ENCODE assay signal across 9 cellular contexts in the genomic region with DNA sequence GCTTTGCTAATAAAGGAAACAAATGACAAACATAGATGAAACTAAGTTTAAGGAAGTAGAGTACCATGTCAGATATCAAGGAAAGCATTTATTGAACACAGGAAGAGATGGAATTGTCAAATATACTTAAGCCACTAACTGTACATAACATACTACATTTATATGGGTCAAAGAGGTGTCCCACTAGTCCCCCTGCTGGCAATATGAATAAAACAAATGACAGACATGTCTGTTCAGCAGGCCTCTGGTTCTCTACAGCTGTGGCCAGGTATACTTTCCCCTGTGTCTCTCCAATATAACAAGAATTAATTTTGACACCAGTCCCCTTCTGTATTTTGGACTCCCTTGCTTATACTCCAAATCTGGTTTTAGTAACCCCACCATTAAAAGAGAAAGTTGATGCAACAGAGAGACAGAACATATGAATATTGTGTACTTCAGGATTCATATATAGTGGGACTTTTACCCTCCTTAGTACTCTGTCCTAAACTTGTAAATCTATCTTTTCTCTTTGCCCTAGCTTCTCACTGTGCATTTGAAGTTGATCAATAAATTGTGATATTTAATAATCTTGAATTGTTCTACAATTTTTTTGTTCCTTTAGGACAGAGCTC. TPM values are rescaled to one million over a fixed set of nuclear protein-coding genes. Genes with fewer than 3 reads are reported as not detected.
DNase-seq lines count a peak whose midpoint lies in the region; ATAC-seq, FAIRE-seq and TF ChIP-seq lines count a peak whose summit lies in the region.
"Had no signal": no experiment of that assay in that cellular context is flagged by ENCODE, and none has a peak within 500 bp of the region (broad histone marks: within the 10 kb centered on the region; RNA-seq: fewer than 3 reads in every experiment).

No MANE protein-coding gene starts in this region.

- ATAC-seq in HG02885 (IDR thresholded peaks at IDR 0.05; ENCODE audit: poor library complexity, unreplicated experiment) (peak; percentile 87), HG03196 (IDR thresholded peaks at IDR 0.05; ENCODE audit: unreplicated experiment) (no peak)

- H3K36me3 Mint-ChIP-seq in glutamatergic neuron (ENCODE audit: unreplicated experiment): no peaks in the 10 kb centered on the region

- no peak for DNase-seq in RCC 7860 (ENCODE audit: low spot score)
- DNase-seq in glutamatergic neuron: no peak
- DNase-seq in occipital lobe (lab: John Stamatoyannopoulos, UW): no peak
- no peak for DNase-seq in GM19240 (ENCODE audit: insufficient read length, low spot score)
- no peak for DNase-seq in COLO668 (lab: John Stamatoyannopoulos, UW; ENCODE audit: unreplicated experiment)
- DNase-seq: activated B cell treated with CpG ODN at 0.5 μM for 24 hours had no signal

- TF ChIP-seq CTCF in GM12872 (IDR thresholded peaks at IDR 0.05; ENCODE audit: insufficient read depth, low read depth, low read length): peak; percentile 44
- TF ChIP-seq CTCF in glutamatergic neuron (IDR thresholded peaks at IDR 0.05; ENCODE audit: partially characterized antibody, unreplicated experiment): peak; percentile 70

- no peak overlapping the region for H3K27ac Mint-ChIP-seq in glutamatergic neuron (ENCODE audit: unreplicated experiment)
- H3K27ac Mint-ChIP-seq: activated B cell treated with CpG ODN at 0.5 μM for 24 hours had no signal

- H3K4me3 Mint-ChIP-seq in glutamatergic neuron (ENCODE audit: unreplicated experiment): no peak overlapping the region
- H3K4me3 Mint-ChIP-seq: activated B cell treated with CpG ODN at 0.5 μM for 24 hours had no signal

- no peaks in the 10 kb centered on the region for H3K9me3 Mint-ChIP-seq in glutamatergic neuron (ENCODE audit: unreplicated experiment)
- H3K9me3 Mint-ChIP-seq: activated B cell treated with CpG ODN at 0.5 μM for 24 hours had no signal

- peaks cover 2% of the 10 kb centered on the region for H3K27me3 Mint-ChIP-seq in glutamatergic neuron (ENCODE audit: unreplicated experiment)
- H3K27me3 Mint-ChIP-seq: activated B cell treated with CpG ODN at 0.5 μM for 24 hours had no signal

- peak; percentile 71 for FAIRE-seq in RCC 7860 (lab: Jason Lieb, UNC)

- no peaks in the 10 kb centered on the region for H3K4me1 Mint-ChIP-seq in glutamatergic neuron (ENCODE audit: low read depth, unreplicated experiment)

RNA-seq across cellular contexts. Expression of a gene that starts 42.9 kb away (rescaled TPM):
- total RNA-seq in glutamatergic neuron (ENCODE audit: unreplicated experiment): 1.7 TPM
- total RNA-seq in occipital lobe: 34.0 TPM

Comparison
In these comparisons a context has a peak if more than half of its experiments do, and no peak if none do; other contexts are left out.
1. RNA of a gene that starts 42.9 kb away (total RNA-seq): 34.0 TPM in occipital lobe (single experiment); 1.7 TPM in glutamatergic neuron (single experiment); every median in the first group is over 10 times any median in the second.